ENCODE assay signal across 17 cellular contexts in genomic region chr13:110067355-110068175, GRCh38.
DNase-seq lines count a peak whose midpoint lies in the region; ATAC-seq and TF ChIP-seq lines count a peak whose summit lies in the region.
"Had no signal": no experiment of that assay in that cellular context is flagged by ENCODE, and none has a peak within 500 bp of the region (broad histone marks: within the 10 kb centered on the region; RNA-seq: fewer than 3 reads in every experiment).

No MANE protein-coding gene starts in this region.

- H3K4me1 ChIP-seq in breast epithelium (no peaks in the 10 kb centered on the region), right cardiac atrium (ENCODE audit: control insufficient read depth, insufficient read depth, low read length) (peaks cover 4% of the 10 kb centered on the region), aorta (ENCODE audit: control insufficient read depth in 1 of 2, insufficient read depth in 2 of 2, low read length in 2 of 2) (no peaks in the 10 kb centered on the region)

- CTCF ChIA-PET in MCF 10A (lab: Yijun Ruan, JAX), result interaction anchor here (0.6 to 0.7 kb wide), 2 partner anchors 334 to 992 kb away, joined by 3 to 4 read pairs; no protein-coding TSS in a partner anchor

- H3K36me3 ChIP-seq in breast epithelium (no peaks in the 10 kb centered on the region), aorta (ENCODE audit: control insufficient read depth in 1 of 2, insufficient read depth in 2 of 2, low read length in 1 of 2) (no peaks in the 10 kb centered on the region)

- no peak for TF ChIP-seq POLR2A in breast epithelium (IDR thresholded peaks at IDR 0.05)

- WGBS in right cardiac atrium, result 88% methylated on average over 6 of the region's 6 CpGs
- WGBS in aorta, 2 donors, result 95 to 97% methylated on average over 6 of the region's 6 CpGs

- TF ChIP-seq CTCF in MCF 10A (IDR thresholded peaks at IDR 0.05; ENCODE audit: unreplicated experiment) (no peak), breast epithelium (IDR thresholded peaks at IDR 0.05) (no peak), fibroblast of mammary gland (conservative IDR thresholded peaks at IDR 0.05; ENCODE audit: control insufficient read depth, insufficient read depth, low read depth, low read length) (no peak)

- peak overlapping the region; percentile 18 for H3K27ac Mint-ChIP-seq in MCF 10A (ENCODE audit: low read depth, unreplicated experiment)

- DNase-seq in MCF 10A (ENCODE audit: unreplicated experiment) (no peak), breast epithelium (ENCODE audit: low spot score in 2 of 2) (no peak), fibroblast of mammary gland (ENCODE audit: low read depth) (peak; percentile 24), right cardiac atrium (peak in 1 of 3 donors; percentile 46), aorta (no peak), DMS153 (lab: John Stamatoyannopoulos, UW) (no peak), mucosa of gallbladder (ENCODE audit: low spot score) (no peak)
- DNase-seq: DMS53, MM.1S, NCI-H1417, NCI-H1930, NCI-H2171 treated with DMSO at 0.1 percent for 48 hours, NCI-H510A, NCI-H82 had no signal

- H3K27me3 Mint-ChIP-seq in MCF 10A (ENCODE audit: insufficient read depth, unreplicated experiment), result no peaks in the 10 kb centered on the region

- ATAC-seq in right cardiac atrium (peak; percentile 84 to 89), aorta (ENCODE audit: low FRiP score) (peak; percentile 21)
- ATAC-seq: A549 had no signal

- peak overlapping the region; percentile 19 for H3K4me3 Mint-ChIP-seq in MCF 10A (ENCODE audit: unreplicated experiment)

- intact Hi-C loops in MCF 10A (cut with micrococcal nuclease) (no loop called here), breast epithelium (cut with DNase I; ENCODE audit: low total_unique reads) (no loop called here), right cardiac atrium (cut with DNase I) (no loop called here), aorta (cut with DNase I) (no loop called here)

- no peaks in the 10 kb centered on the region for H3K27me3 ChIP-seq in breast epithelium
- no peaks in the 10 kb centered on the region for H3K27me3 ChIP-seq in right cardiac atrium (ENCODE audit: control insufficient read depth, insufficient read depth)
- no peaks in the 10 kb centered on the region for H3K27me3 ChIP-seq in aorta (ENCODE audit: control insufficient read depth in 1 of 2, insufficient read depth in 2 of 2, low read length in 1 of 2)

- H3K9me3 ChIP-seq in breast epithelium (no peaks in the 10 kb centered on the region), right cardiac atrium (ENCODE audit: control insufficient read depth, low read length) (no peaks in the 10 kb centered on the region), aorta (ENCODE audit: control insufficient read depth, low read length) (no peaks in the 10 kb centered on the region)
- H3K9me3 ChIP-seq: A549 had no signal

- H3K36me3 Mint-ChIP-seq in MCF 10A (ENCODE audit: insufficient read depth, unreplicated experiment), result no peaks in the 10 kb centered on the region

- H3K4me1 Mint-ChIP-seq in MCF 10A (ENCODE audit: insufficient read depth, unreplicated experiment), result peaks cover 45% of the 10 kb centered on the region

- H3K4me3 ChIP-seq in breast epithelium (no peak overlapping the region), fibroblast of mammary gland (ENCODE audit: control insufficient read depth, low read depth, low read length) (no peak overlapping the region), right cardiac atrium (ENCODE audit: low read length) (no peak overlapping the region), aorta (ENCODE audit: low read length in 2 of 2) (no peak overlapping the region)
- H3K4me3 ChIP-seq: A549 had no signal

- no peak overlapping the region for H3K27ac ChIP-seq in breast epithelium
- H3K27ac ChIP-seq in right cardiac atrium (ENCODE audit: low read length), result no peak overlapping the region
- no peak overlapping the region for H3K27ac ChIP-seq in aorta (ENCODE audit: low read depth in 1 of 2, low read length in 2 of 2)
- H3K27ac ChIP-seq: A549, C4-2B, KMS-11 had no signal

- H3K9me3 Mint-ChIP-seq in MCF 10A (ENCODE audit: unreplicated experiment), result no peaks in the 10 kb centered on the region

- no TSS peak for BruUV-seq in MCF 10A (replicated peaks; lab: Mats Ljungman, UMichigan)

- POLR2A ChIA-PET in MCF 10A (lab: Yijun Ruan, JAX), result interaction anchor here (0.7 to 0.8 kb wide), 4 partner anchors 9 to 795 kb away, joined by 3 read pairs; no protein-coding TSS in a partner anchor
